In the genomic region with DNA sequence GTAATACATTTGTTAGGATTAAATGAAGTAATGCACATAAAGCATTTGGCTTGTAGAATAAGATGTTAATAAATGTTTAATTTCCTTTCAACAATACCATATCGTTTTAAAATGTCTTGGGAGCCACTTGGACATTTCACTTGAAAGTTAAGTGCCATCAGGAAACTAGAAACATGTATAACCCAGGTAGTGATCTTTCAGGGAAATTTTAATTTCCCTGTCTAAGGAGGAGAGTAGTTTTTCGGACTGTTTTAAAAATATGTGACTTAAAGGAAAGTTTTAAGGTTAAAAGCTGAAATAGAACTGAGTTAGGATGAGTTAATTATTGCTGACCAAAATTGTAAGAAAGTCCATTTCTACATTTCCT, we compare ENCODE assay signal across 10 cellular contexts. TPM values are rescaled to one million over a fixed set of nuclear protein-coding genes. Genes with fewer than 3 reads are reported as not detected.
A peak's percentile ranks its signal among the peaks of the same experiment; 100 is the strongest.
DNase-seq lines count a peak whose midpoint lies in the region; ATAC-seq, FAIRE-seq and TF ChIP-seq lines count a peak whose summit lies in the region.
"Had no signal": no experiment of that assay in that cellular context is flagged by ENCODE, and none has a peak within 500 bp of the region (broad histone marks: within the 10 kb centered on the region; RNA-seq: fewer than 3 reads in every experiment).

No MANE protein-coding gene starts in this region.

- H3K9me3 Mint-ChIP-seq in T-helper 2 cell treated with Interferon-gamma antibody and Interleukin-4, amounts not matched to agents 5 μg/mL and 100 μg/mL, for 36 hours, result peaks cover 6% of the 10 kb centered on the region
- H3K9me3 Mint-ChIP-seq in activated CD4-positive, alpha-beta memory T cell treated with anti-CD3 and anti-CD28 coated beads for 36 hours, result no peaks in the 10 kb centered on the region
- H3K9me3 Mint-ChIP-seq in stimulated activated memory B cell treated with anti-CD40 and anti-IgM and Interleukin-4, amounts not matched to agents 10 μg/mL and 1 μg/mL and 100 μg/mL, for 72 hours, result no peaks in the 10 kb centered on the region

- POLR2A ChIA-PET in activated CD4-positive, alpha-beta memory T cell treated with anti-CD3 and anti-CD28 coated beads for 36 hours (lab: Charles Lee), result interaction anchor here (1.5 to 6.1 kb wide), 4 partner anchors 9 to 39 kb away, joined by 3 to 42 read pairs (median 7); a partner anchor contains a TSS

- H3K9ac ChIP-seq in kidney (ENCODE audit: low read length in 2 of 2), result peak overlapping the region in 1 of 2 donors; percentile 66

- H3K27ac Mint-ChIP-seq in T-helper 2 cell treated with Interferon-gamma antibody and Interleukin-4, amounts not matched to agents 5 μg/mL and 100 μg/mL, for 36 hours, result peak overlapping the region; percentile 92
- peak overlapping the region; percentile 98 for H3K27ac Mint-ChIP-seq in activated CD4-positive, alpha-beta memory T cell treated with anti-CD3 and anti-CD28 coated beads for 36 hours
- peak overlapping the region; percentile 85 for H3K27ac Mint-ChIP-seq in stimulated activated memory B cell treated with anti-CD40 and anti-IgM and Interleukin-4, amounts not matched to agents 10 μg/mL and 1 μg/mL and 100 μg/mL, for 72 hours

- H3K4me1 Mint-ChIP-seq in T-helper 2 cell treated with Interferon-gamma antibody and Interleukin-4, amounts not matched to agents 5 μg/mL and 100 μg/mL, for 36 hours (ENCODE audit: low read depth), result peaks cover 73% of the 10 kb centered on the region
- peaks cover 89% of the 10 kb centered on the region for H3K4me1 Mint-ChIP-seq in activated CD4-positive, alpha-beta memory T cell treated with anti-CD3 and anti-CD28 coated beads for 36 hours (ENCODE audit: low read depth)
- H3K4me1 Mint-ChIP-seq in stimulated activated memory B cell treated with anti-CD40 and anti-IgM and Interleukin-4, amounts not matched to agents 10 μg/mL and 1 μg/mL and 100 μg/mL, for 72 hours, result peaks cover 76% of the 10 kb centered on the region

- H3K4me3 Mint-ChIP-seq in T-helper 2 cell treated with Interferon-gamma antibody and Interleukin-4, amounts not matched to agents 5 μg/mL and 100 μg/mL, for 36 hours, result peak overlapping the region; percentile 79
- H3K4me3 Mint-ChIP-seq in activated CD4-positive, alpha-beta memory T cell treated with anti-CD3 and anti-CD28 coated beads for 36 hours, result peak overlapping the region; percentile 68
- peak overlapping the region; percentile 53 for H3K4me3 Mint-ChIP-seq in stimulated activated memory B cell treated with anti-CD40 and anti-IgM and Interleukin-4, amounts not matched to agents 10 μg/mL and 1 μg/mL and 100 μg/mL, for 72 hours

- intact Hi-C loops in activated CD4-positive, alpha-beta memory T cell treated with anti-CD3 and anti-CD28 coated beads for 36 hours (cut with micrococcal nuclease), result loop anchor here (1.0 to 2.0 kb wide), 8 partner anchors 7 to 117 kb away; a partner anchor contains a TSS
- intact Hi-C loops in kidney (cut with DNase I), result no loop called here

- peaks cover 3% of the 10 kb centered on the region for H3K27me3 Mint-ChIP-seq in T-helper 2 cell treated with Interferon-gamma antibody and Interleukin-4, amounts not matched to agents 5 μg/mL and 100 μg/mL, for 36 hours (ENCODE audit: low read depth)
- no peaks in the 10 kb centered on the region for H3K27me3 Mint-ChIP-seq in activated CD4-positive, alpha-beta memory T cell treated with anti-CD3 and anti-CD28 coated beads for 36 hours
- H3K27me3 Mint-ChIP-seq in stimulated activated memory B cell treated with anti-CD40 and anti-IgM and Interleukin-4, amounts not matched to agents 10 μg/mL and 1 μg/mL and 100 μg/mL, for 72 hours, result no peaks in the 10 kb centered on the region

- no peak for FAIRE-seq in kidney (lab: Jason Lieb, UNC)

- CTCF ChIA-PET in activated CD4-positive, alpha-beta memory T cell treated with anti-CD3 and anti-CD28 coated beads for 36 hours (lab: Charles Lee), result interaction anchor here (1.1 to 2.8 kb wide), 2 partner anchors 11 to 16 kb away, joined by 3 to 10 read pairs; no protein-coding TSS in a partner anchor

- no peak for TF ChIP-seq CTCF in kidney (IDR thresholded peaks at IDR 0.05; ENCODE audit: borderline replicate concordance, extremely low read depth, insufficient read depth)

- no peaks in the 10 kb centered on the region for H3K36me3 ChIP-seq in kidney (ENCODE audit: control insufficient read depth in 1 of 2, insufficient read depth in 2 of 2, low read length in 2 of 2)

- peak overlapping the region; percentile 14 to 26 for H3K27ac ChIP-seq in kidney (ENCODE audit: low read depth in 2 of 2, low read length in 2 of 2)

- peak overlapping the region; percentile 37 to 45 for H3K4me3 ChIP-seq in kidney (ENCODE audit: low read length in 2 of 2)

- no peaks in the 10 kb centered on the region for H3K9me3 ChIP-seq in kidney (ENCODE audit: control insufficient read depth in 1 of 2, low read length in 2 of 2)

- peaks cover 63% of the 10 kb centered on the region for H3K36me3 Mint-ChIP-seq in T-helper 2 cell treated with Interferon-gamma antibody and Interleukin-4, amounts not matched to agents 5 μg/mL and 100 μg/mL, for 36 hours (ENCODE audit: low read depth)
- H3K36me3 Mint-ChIP-seq in activated CD4-positive, alpha-beta memory T cell treated with anti-CD3 and anti-CD28 coated beads for 36 hours, result peaks cover 30% of the 10 kb centered on the region
- H3K36me3 Mint-ChIP-seq in stimulated activated memory B cell treated with anti-CD40 and anti-IgM and Interleukin-4, amounts not matched to agents 10 μg/mL and 1 μg/mL and 100 μg/mL, for 72 hours, result peaks cover 6% of the 10 kb centered on the region

- ATAC-seq in stimulated activated memory B cell treated with anti-CD40 and anti-IgM and Interleukin-4, amounts not matched to agents 10 μg/mL and 1 μg/mL and 100 μg/mL, for 72 hours, result no peak
- ATAC-seq in GM21367 (IDR thresholded peaks at IDR 0.05; ENCODE audit: unreplicated experiment), result no peak

- H3K4me1 ChIP-seq in kidney (ENCODE audit: control insufficient read depth in 1 of 2, insufficient read depth in 1 of 2, low read depth in 1 of 2, low read length in 2 of 2), result peaks cover 0 to 11% of the 10 kb centered on the region in 2 donors

- no peak for DNase-seq in T-helper 2 cell treated with Interferon-gamma antibody and Interleukin-4, amounts not matched to agents 5 μg/mL and 100 μg/mL, for 36 hours (ENCODE audit: low spot score)
- DNase-seq in T-helper 2 cell (no peak), kidney (no peak), NOMO-1 (lab: John Stamatoyannopoulos, UW; ENCODE audit: unreplicated experiment in 2 of 2) (no peak), DMS114 treated with DMSO at 0.1 percent for 48 hours (lab: John Stamatoyannopoulos, UW; ENCODE audit: unreplicated experiment) (no peak)
- no peak for DNase-seq in activated CD4-positive, alpha-beta memory T cell treated with anti-CD3 and anti-CD28 coated beads for 36 hours
- DNase-seq: 8988T, posterior cingulate gyrus had no signal

RNA-seq across cellular contexts. Expression of a gene that starts 18.0 kb away (rescaled TPM):
- total RNA-seq in activated CD4-positive, alpha-beta memory T cell treated with anti-CD3 and anti-CD28 coated beads for 36 hours, result 100 to 1,000 TPM; 103 to 104 TPM
- 90.7 TPM for total RNA-seq in kidney
- polyA plus RNA-seq in kidney (ENCODE audit: insufficient read depth, low read depth, low replicate concordance), result 24.8 TPM
